In the genomic region with DNA sequence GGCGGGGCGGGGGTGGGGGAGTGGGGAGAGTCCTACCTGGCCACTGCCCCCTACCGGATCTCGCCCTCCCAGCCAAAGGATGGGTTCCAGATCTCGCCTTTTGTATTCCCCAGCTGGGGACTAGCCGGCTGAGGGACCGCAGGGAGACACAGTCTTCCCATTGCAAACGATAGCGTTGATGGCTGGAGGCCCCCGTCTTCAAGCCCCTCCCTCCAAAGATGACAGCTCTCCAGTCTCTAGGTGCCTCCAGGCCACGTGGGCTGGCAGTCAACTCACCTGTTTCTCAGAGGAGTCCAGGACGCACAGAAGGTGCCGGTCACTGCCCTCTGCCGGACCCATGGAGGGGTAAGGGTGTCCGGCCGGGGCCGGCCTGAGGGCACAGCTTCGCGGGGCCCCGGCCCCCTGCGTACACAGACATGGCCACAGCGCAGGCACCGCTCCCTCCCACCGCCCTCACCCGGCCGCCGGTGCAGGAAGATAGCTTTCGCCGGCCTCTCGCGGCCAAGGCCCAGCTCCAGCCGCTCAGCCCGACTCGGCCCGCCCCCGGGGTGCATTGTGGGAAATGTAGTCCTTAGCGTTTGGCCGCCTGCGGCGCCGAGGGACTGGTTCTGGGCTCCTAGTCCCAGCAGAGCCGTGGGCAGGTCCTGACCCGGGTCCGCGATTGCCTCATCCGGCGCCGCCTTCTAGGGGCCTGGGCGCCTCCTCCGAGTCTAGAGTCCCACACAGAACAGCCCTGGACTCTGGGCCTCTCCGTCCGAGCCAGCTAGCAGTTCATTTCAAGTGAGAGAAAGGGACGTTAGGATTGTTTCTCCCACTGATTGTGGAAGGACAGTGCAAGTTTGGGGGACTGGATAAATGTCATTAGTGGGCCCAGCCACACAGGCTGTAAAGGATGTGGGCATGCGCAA, we compare ENCODE assay signal across 1 cellular context.
A peak's percentile ranks its signal among the peaks of the same experiment; 100 is the strongest.
TF ChIP-seq lines count a peak whose summit lies in the region.

MON1A (minus strand) TSS at position 479 of the 908 bp plus-strand sequence. CDS start 16,465 bp downstream, outside the sequence.

TF ChIP-seq in WTC11, 78 proteins besides CTCF, POLR2A, EP300 and RAD21 (continued from another document and continues in another):
- TF ChIP-seq, protein P1, sequence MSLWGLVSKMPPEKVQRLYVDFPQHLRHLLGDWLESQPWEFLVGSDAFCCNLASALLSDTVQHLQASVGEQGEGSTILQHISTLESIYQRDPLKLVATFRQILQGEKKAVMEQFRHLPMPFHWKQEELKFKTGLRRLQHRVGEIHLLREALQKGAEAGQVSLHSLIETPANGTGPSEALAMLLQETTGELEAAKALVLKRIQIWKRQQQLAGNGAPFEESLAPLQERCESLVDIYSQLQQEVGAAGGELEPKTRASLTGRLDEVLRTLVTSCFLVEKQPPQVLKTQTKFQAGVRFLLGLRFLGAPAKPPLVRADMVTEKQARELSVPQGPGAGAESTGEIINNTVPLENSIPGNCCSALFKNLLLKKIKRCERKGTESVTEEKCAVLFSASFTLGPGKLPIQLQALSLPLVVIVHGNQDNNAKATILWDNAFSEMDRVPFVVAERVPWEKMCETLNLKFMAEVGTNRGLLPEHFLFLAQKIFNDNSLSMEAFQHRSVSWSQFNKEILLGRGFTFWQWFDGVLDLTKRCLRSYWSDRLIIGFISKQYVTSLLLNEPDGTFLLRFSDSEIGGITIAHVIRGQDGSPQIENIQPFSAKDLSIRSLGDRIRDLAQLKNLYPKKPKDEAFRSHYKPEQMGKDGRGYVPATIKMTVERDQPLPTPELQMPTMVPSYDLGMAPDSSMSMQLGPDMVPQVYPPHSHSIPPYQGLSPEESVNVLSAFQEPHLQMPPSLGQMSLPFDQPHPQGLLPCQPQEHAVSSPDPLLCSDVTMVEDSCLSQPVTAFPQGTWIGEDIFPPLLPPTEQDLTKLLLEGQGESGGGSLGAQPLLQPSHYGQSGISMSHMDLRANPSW (CRISPR knock-in tag; conservative IDR thresholded peaks at IDR 0.05; ENCODE audit: low read depth), result no peak
- TF ChIP-seq ZNF219 (CRISPR knock-in tag; IDR thresholded peaks at IDR 0.05; ENCODE audit: borderline replicate concordance) (peak; percentile 32; the same call in 1 of the 2 replicates), FOXP1 (CRISPR knock-in tag; IDR thresholded peaks at IDR 0.05; ENCODE audit: borderline replicate concordance) (0 out of 2 replicates have a peak, but pooled peaks have one; percentile 23), CDX4 (CRISPR knock-in tag; IDR thresholded peaks at IDR 0.05; ENCODE audit: borderline replicate concordance) (no peak), NR3C1 (CRISPR knock-in tag; conservative IDR thresholded peaks at IDR 0.05; ENCODE audit: low read depth) (no peak), ELF4 (CRISPR knock-in tag; IDR thresholded peaks at IDR 0.05; ENCODE audit: low read depth) (0 out of 2 replicates have a peak, but pooled peaks have one; percentile 49), ARID4B (CRISPR knock-in tag; IDR thresholded peaks at IDR 0.05; ENCODE audit: borderline replicate concordance) (peak; percentile 86; the same call in 1 of the 2 replicates), OVOL2 (CRISPR knock-in tag; IDR thresholded peaks at IDR 0.05; ENCODE audit: borderline replicate concordance) (no peak), CREM (CRISPR knock-in tag; IDR thresholded peaks at IDR 0.05) (no peak), ZNF317 (CRISPR knock-in tag; IDR thresholded peaks at IDR 0.05; ENCODE audit: borderline replicate concordance, low read depth) (no peak), EMX1 (CRISPR knock-in tag; IDR thresholded peaks at IDR 0.05) (0 out of 2 replicates have a peak, but pooled peaks have one; percentile 36), ZNF416 (CRISPR knock-in tag; IDR thresholded peaks at IDR 0.05) (no peak), NFE2L1 (CRISPR knock-in tag; IDR thresholded peaks at IDR 0.05) (no peak), AFF4 (CRISPR knock-in tag; IDR thresholded peaks at IDR 0.05; ENCODE audit: borderline replicate concordance) (no peak), ZNF121 (CRISPR knock-in tag; IDR thresholded peaks at IDR 0.05) (no peak), ETV6 (CRISPR knock-in tag; IDR thresholded peaks at IDR 0.05) (no peak), FOXK1 (CRISPR knock-in tag; IDR thresholded peaks at IDR 0.05) (0 out of 2 replicates have a peak, but pooled peaks have one; percentile 46), ZNF532 (CRISPR knock-in tag; IDR thresholded peaks at IDR 0.05; ENCODE audit: borderline replicate concordance) (no peak), E2F1 (CRISPR knock-in tag; IDR thresholded peaks at IDR 0.05) (no peak), FOXJ3 (CRISPR knock-in tag; IDR thresholded peaks at IDR 0.05; ENCODE audit: borderline replicate concordance) (no peak)
- TF ChIP-seq, protein P2, sequence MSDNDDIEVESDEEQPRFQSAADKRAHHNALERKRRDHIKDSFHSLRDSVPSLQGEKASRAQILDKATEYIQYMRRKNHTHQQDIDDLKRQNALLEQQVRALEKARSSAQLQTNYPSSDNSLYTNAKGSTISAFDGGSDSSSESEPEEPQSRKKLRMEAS (CRISPR knock-in tag; IDR thresholded peaks at IDR 0.05), result peak; percentile 91
- TF ChIP-seq, protein P3, sequence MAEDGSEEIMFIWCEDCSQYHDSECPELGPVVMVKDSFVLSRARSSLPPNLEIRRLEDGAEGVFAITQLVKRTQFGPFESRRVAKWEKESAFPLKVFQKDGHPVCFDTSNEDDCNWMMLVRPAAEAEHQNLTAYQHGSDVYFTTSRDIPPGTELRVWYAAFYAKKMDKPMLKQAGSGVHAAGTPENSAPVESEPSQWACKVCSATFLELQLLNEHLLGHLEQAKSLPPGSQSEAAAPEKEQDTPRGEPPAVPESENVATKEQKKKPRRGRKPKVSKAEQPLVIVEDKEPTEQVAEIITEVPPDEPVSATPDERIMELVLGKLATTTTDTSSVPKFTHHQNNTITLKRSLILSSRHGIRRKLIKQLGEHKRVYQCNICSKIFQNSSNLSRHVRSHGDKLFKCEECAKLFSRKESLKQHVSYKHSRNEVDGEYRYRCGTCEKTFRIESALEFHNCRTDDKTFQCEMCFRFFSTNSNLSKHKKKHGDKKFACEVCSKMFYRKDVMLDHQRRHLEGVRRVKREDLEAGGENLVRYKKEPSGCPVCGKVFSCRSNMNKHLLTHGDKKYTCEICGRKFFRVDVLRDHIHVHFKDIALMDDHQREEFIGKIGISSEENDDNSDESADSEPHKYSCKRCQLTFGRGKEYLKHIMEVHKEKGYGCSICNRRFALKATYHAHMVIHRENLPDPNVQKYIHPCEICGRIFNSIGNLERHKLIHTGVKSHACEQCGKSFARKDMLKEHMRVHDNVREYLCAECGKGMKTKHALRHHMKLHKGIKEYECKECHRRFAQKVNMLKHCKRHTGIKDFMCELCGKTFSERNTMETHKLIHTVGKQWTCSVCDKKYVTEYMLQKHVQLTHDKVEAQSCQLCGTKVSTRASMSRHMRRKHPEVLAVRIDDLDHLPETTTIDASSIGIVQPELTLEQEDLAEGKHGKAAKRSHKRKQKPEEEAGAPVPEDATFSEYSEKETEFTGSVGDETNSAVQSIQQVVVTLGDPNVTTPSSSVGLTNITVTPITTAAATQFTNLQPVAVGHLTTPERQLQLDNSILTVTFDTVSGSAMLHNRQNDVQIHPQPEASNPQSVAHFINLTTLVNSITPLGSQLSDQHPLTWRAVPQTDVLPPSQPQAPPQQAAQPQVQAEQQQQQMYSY (CRISPR knock-in tag; IDR thresholded peaks at IDR 0.05), result no peak
- TF ChIP-seq, protein P4, sequence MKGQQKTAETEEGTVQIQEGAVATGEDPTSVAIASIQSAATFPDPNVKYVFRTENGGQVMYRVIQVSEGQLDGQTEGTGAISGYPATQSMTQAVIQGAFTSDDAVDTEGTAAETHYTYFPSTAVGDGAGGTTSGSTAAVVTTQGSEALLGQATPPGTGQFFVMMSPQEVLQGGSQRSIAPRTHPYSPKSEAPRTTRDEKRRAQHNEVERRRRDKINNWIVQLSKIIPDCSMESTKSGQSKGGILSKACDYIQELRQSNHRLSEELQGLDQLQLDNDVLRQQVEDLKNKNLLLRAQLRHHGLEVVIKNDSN (CRISPR knock-in tag; IDR thresholded peaks at IDR 0.05), result peak; percentile 88
